Comparison of ENCODE assay signal across 1 cellular context in the genomic region with DNA sequence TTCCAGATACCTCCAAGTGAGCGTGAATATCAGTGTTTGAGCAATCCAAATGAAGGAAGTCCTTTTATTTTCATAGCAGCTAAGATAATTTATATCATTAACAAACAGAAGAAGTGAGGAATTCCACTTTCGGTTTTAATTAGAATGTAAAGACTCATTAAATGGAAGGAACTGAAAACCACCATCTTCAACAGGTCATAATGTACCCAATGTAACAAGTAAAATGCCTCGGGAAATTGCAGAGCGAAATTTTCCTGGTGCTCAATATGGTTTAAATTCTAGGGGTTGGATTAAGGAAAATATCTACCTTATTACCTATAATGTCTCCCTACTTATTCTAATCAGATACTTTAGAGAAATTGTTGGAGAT.
TF ChIP-seq lines count a peak whose summit lies in the region.

No MANE protein-coding gene starts in this region.

TF ChIP-seq in A549, 52 proteins besides CTCF, POLR2A, EP300 and RAD21 (continued from another document):
- TF ChIP-seq, protein P1, sequence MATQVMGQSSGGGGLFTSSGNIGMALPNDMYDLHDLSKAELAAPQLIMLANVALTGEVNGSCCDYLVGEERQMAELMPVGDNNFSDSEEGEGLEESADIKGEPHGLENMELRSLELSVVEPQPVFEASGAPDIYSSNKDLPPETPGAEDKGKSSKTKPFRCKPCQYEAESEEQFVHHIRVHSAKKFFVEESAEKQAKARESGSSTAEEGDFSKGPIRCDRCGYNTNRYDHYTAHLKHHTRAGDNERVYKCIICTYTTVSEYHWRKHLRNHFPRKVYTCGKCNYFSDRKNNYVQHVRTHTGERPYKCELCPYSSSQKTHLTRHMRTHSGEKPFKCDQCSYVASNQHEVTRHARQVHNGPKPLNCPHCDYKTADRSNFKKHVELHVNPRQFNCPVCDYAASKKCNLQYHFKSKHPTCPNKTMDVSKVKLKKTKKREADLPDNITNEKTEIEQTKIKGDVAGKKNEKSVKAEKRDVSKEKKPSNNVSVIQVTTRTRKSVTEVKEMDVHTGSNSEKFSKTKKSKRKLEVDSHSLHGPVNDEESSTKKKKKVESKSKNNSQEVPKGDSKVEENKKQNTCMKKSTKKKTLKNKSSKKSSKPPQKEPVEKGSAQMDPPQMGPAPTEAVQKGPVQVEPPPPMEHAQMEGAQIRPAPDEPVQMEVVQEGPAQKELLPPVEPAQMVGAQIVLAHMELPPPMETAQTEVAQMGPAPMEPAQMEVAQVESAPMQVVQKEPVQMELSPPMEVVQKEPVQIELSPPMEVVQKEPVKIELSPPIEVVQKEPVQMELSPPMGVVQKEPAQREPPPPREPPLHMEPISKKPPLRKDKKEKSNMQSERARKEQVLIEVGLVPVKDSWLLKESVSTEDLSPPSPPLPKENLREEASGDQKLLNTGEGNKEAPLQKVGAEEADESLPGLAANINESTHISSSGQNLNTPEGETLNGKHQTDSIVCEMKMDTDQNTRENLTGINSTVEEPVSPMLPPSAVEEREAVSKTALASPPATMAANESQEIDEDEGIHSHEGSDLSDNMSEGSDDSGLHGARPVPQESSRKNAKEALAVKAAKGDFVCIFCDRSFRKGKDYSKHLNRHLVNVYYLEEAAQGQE (IDR thresholded peaks at IDR 0.05): no peak
- TF ChIP-seq ZSCAN20 (CRISPR knock-in tag; IDR thresholded peaks at IDR 0.05) (no peak), NPAS2 (CRISPR knock-in tag; IDR thresholded peaks at IDR 0.05; ENCODE audit: borderline replicate concordance) (no peak), TP53 (CRISPR knock-in tag; IDR thresholded peaks at IDR 0.05) (no peak), RFX5 (IDR thresholded peaks at IDR 0.05) (no peak), EHMT2 (IDR thresholded peaks at IDR 0.05; ENCODE audit: low read depth) (no peak)
- TF ChIP-seq, protein P2, sequence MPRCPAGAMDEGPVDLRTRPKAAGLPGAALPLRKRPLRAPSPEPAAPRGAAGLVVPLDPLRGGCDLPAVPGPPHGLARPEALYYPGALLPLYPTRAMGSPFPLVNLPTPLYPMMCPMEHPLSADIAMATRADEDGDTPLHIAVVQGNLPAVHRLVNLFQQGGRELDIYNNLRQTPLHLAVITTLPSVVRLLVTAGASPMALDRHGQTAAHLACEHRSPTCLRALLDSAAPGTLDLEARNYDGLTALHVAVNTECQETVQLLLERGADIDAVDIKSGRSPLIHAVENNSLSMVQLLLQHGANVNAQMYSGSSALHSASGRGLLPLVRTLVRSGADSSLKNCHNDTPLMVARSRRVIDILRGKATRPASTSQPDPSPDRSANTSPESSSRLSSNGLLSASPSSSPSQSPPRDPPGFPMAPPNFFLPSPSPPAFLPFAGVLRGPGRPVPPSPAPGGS (IDR thresholded peaks at IDR 0.05): no peak
